18 cellular contexts compared by ENCODE assay signal in the genomic region with DNA sequence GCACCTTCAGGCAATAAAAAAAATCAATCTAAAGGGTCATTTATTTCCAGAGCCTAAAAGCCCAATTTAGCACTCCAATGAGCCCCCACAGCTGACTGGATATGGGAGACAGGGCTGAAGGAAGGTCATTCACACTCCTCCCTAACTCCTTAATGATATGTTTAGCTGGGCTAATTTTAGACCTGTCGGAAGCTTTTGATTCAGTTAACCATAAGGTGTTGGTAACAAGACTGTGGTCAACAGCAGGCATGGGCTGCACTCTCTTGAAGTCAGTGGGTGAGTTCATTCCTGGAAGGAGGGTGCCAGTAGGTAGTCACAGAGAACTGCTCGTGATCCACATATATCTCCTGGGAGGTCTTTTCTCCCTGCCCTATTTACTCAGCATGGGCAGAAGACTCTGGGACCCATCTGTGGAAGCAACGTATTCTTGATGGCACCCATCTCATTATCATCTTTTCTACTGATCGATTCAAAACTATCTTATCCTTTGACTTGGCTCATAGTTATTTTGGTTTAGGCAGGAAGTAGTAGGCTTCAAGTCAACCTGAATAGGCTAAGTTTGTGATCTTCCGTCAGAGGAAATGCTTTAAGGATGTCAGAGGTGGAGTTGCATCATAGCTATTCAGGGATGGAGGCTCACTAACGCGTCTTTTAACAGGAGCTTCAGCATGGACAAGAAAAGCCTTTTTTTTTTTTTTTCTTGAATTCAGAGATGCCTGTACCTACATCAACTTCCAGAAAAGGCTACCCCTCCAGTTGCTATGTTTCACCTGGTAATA.
"Had no signal": no experiment of that assay in that cellular context is flagged by ENCODE, and none has a peak within 500 bp of the region (broad histone marks: within the 10 kb centered on the region; RNA-seq: fewer than 3 reads in every experiment).

No MANE protein-coding gene starts in this region.

- H3K9me3 ChIP-seq: adrenal gland, esophagus squamous epithelium, thoracic aorta, upper lobe of left lung had no signal

- H3K27ac Mint-ChIP-seq: activated CD4-positive, alpha-beta T cell treated with anti-CD3 and anti-CD28 coated beads, Interleukin-2, amount 10 ng/mL, durations not matched to agents 7 days and 5 days; dendritic cell treated with granulocyte-macrophage colony-stimulating factor and Interleukin-4, amounts not matched to agents 40 ng/mL and 50 ng/mL, for 4 days; mesothelial cell of epicardium had no signal

- H3K4me3 Mint-ChIP-seq: activated CD4-positive, alpha-beta T cell treated with anti-CD3 and anti-CD28 coated beads, Interleukin-2, amount 10 ng/mL, durations not matched to agents 7 days and 5 days; activated T-cell treated with anti-CD3 and anti-CD28 coated beads, Interleukin-2, amount 50 U/mL, for 72 hours; dendritic cell treated with granulocyte-macrophage colony-stimulating factor and Interleukin-4, amounts not matched to agents 40 ng/mL and 50 ng/mL, for 4 days; mesothelial cell of epicardium had no signal

- H3K4me1 ChIP-seq: adrenal gland, upper lobe of left lung had no signal

- ATAC-seq: activated CD4-positive, CD25-positive, alpha-beta regulatory T cell treated with anti-CD3 and anti-CD28 coated beads, Interleukin-2, amount 50 U/mL, for 24 hours; left colon had no signal

- H3K27ac ChIP-seq: adrenal gland, esophagus squamous epithelium, hepatocyte, thoracic aorta, upper lobe of left lung had no signal

- H3K9me3 Mint-ChIP-seq: mesothelial cell of epicardium had no signal

- H3K36me3 ChIP-seq: adrenal gland, esophagus squamous epithelium, thoracic aorta, upper lobe of left lung had no signal

- H3K4me3 ChIP-seq: adrenal gland, esophagus squamous epithelium, hepatocyte, thoracic aorta, upper lobe of left lung had no signal

- H3K27me3 ChIP-seq: adrenal gland, esophagus squamous epithelium, hepatocyte, upper lobe of left lung had no signal

- H3K36me3 Mint-ChIP-seq: mesothelial cell of epicardium had no signal

- H3K27me3 Mint-ChIP-seq: activated CD4-positive, alpha-beta T cell treated with anti-CD3 and anti-CD28 coated beads, Interleukin-2, amount 10 ng/mL, durations not matched to agents 7 days and 5 days; dendritic cell treated with granulocyte-macrophage colony-stimulating factor and Interleukin-4, amounts not matched to agents 40 ng/mL and 50 ng/mL, for 4 days had no signal

- DNase-seq: activated CD4-positive, alpha-beta T cell treated with anti-CD3 and anti-CD28 coated beads, Interleukin-2, amount 10 ng/mL, durations not matched to agents 7 days and 5 days; activated effector memory CD4-positive, alpha-beta T cell treated with anti-CD3 and anti-CD28 coated beads, Interleukin-2, amount 50 U/mL, for 16 hours; activated naive CD4-positive, alpha-beta T cell treated with anti-CD3 and anti-CD28 coated beads, Interleukin-2, amount 50 U/mL, for 16 hours; activated T-cell treated with anti-CD3 and anti-CD28 coated beads, Interleukin-2, amount 50 U/mL, for 72 hours; adrenal gland; effector memory CD4-positive, alpha-beta T cell; esophagus squamous epithelium; left colon; occipital lobe; small intestine; stimulated activated CD4-positive, alpha-beta T cell treated with anti-CD3 and anti-CD28 coated beads, Interleukin-4, amount 100 ng/mL, for 1 hour; T1000; upper lobe of left lung had no signal
